27 cellular contexts compared by ENCODE assay signal in the genomic region with DNA sequence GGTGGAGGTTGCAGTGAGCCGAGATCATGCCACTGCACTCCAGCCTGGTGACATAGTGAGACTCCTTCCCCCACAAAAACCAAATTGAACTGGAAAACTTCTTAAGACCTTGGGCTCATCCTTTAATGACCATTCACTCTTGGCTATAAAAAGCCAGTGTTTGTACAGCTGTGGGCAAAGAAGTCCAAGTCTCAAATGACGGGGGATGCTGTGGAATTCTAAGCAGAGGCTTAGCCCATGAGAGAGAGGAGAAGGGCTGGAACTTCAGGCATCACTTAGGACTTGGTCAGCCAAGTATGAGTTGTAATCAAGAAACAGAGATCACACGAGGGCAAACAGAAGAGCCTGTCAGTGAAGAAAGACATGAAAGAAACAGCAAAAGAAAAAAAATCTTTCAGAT.
"Had no signal": no experiment of that assay in that cellular context is flagged by ENCODE, and none has a peak within 500 bp of the region (broad histone marks: within the 10 kb centered on the region; RNA-seq: fewer than 3 reads in every experiment).

No MANE protein-coding gene starts in this region.

- H3K4me3 Mint-ChIP-seq: activated CD4-positive, alpha-beta memory T cell treated with anti-CD3 and anti-CD28 coated beads for 36 hours; activated CD8-positive, alpha-beta memory T cell treated with anti-CD3 and anti-CD28 coated beads, Interleukin-2, amount 10 ng/mL, durations not matched to agents 7 days and 5 days; activated naive CD4-positive, alpha-beta T cell treated with anti-CD3 and anti-CD28 coated beads, Interleukin-2, amount 10 ng/mL, durations not matched to agents 7 days and 5 days; activated naive CD8-positive, alpha-beta T cell treated with anti-CD3 and anti-CD28 coated beads, Interleukin-2, amount 50 U/mL, for 24 hours; central memory CD8-positive, alpha-beta T cell; endodermal cell; mesothelial cell of epicardium; nephron; stimulated activated naive B cell treated with anti-CD40 and anti-IgM and Interleukin-4, amounts not matched to agents 10 μg/mL and 1 μg/mL and 100 μg/mL, for 72 hours; type B pancreatic cell had no signal

- ATAC-seq: activated CD8-positive, alpha-beta memory T cell treated with anti-CD3 and anti-CD28 coated beads, Interleukin-2, amount 10 ng/mL, durations not matched to agents 7 days and 5 days; activated naive CD8-positive, alpha-beta T cell treated with anti-CD3 and anti-CD28 coated beads, Interleukin-2, amount 50 U/mL, for 24 hours; left ventricle myocardium superior; right lobe of liver; stimulated activated naive B cell treated with anti-CD40 and anti-IgM and Interleukin-4, amounts not matched to agents 10 μg/mL and 1 μg/mL and 100 μg/mL, for 72 hours had no signal

- H3K27me3 Mint-ChIP-seq: activated CD8-positive, alpha-beta memory T cell treated with anti-CD3 and anti-CD28 coated beads, Interleukin-2, amount 10 ng/mL, durations not matched to agents 7 days and 5 days had no signal

- H3K27ac ChIP-seq: breast epithelium, esophagus squamous epithelium, right lobe of liver, thoracic aorta, vagina had no signal

- H3K27ac Mint-ChIP-seq: activated CD4-positive, alpha-beta memory T cell treated with anti-CD3 and anti-CD28 coated beads for 36 hours; activated CD8-positive, alpha-beta memory T cell treated with anti-CD3 and anti-CD28 coated beads, Interleukin-2, amount 10 ng/mL, durations not matched to agents 7 days and 5 days; activated naive CD4-positive, alpha-beta T cell treated with anti-CD3 and anti-CD28 coated beads, Interleukin-2, amount 10 ng/mL, durations not matched to agents 7 days and 5 days; activated naive CD8-positive, alpha-beta T cell treated with anti-CD3 and anti-CD28 coated beads, Interleukin-2, amount 50 U/mL, for 24 hours; endodermal cell; mesothelial cell of epicardium; nephron; stimulated activated naive B cell treated with anti-CD40 and anti-IgM and Interleukin-4, amounts not matched to agents 10 μg/mL and 1 μg/mL and 100 μg/mL, for 72 hours; type B pancreatic cell had no signal

- H3K9me3 ChIP-seq: breast epithelium, esophagus squamous epithelium, thoracic aorta, vagina had no signal

- H3K36me3 ChIP-seq: breast epithelium, esophagus squamous epithelium, right lobe of liver, thoracic aorta, vagina had no signal

- H3K4me1 Mint-ChIP-seq: activated CD8-positive, alpha-beta memory T cell treated with anti-CD3 and anti-CD28 coated beads, Interleukin-2, amount 10 ng/mL, durations not matched to agents 7 days and 5 days; activated naive CD4-positive, alpha-beta T cell treated with anti-CD3 and anti-CD28 coated beads, Interleukin-2, amount 10 ng/mL, durations not matched to agents 7 days and 5 days; activated naive CD8-positive, alpha-beta T cell treated with anti-CD3 and anti-CD28 coated beads, Interleukin-2, amount 50 U/mL, for 24 hours; central memory CD8-positive, alpha-beta T cell; endodermal cell; mesothelial cell of epicardium; nephron; stimulated activated naive B cell treated with anti-CD40 and anti-IgM and Interleukin-4, amounts not matched to agents 10 μg/mL and 1 μg/mL and 100 μg/mL, for 72 hours had no signal

- H3K4me1 ChIP-seq: breast epithelium, esophagus squamous epithelium, right lobe of liver, vagina had no signal

- DNase-seq: activated CD4-positive, alpha-beta memory T cell treated with anti-CD3 and anti-CD28 coated beads for 36 hours; activated CD4-positive, alpha-beta T cell treated with anti-CD3 and anti-CD28 coated beads for 4 hours; activated CD4-positive, CD25-positive, alpha-beta regulatory T cell; activated CD8-positive, alpha-beta memory T cell treated with anti-CD3 and anti-CD28 coated beads, Interleukin-2, amount 10 ng/mL, durations not matched to agents 7 days and 5 days; activated effector memory CD4-positive, alpha-beta T cell treated with anti-CD3 and anti-CD28 coated beads, Interleukin-2, amount 50 U/mL, for 16 hours; activated naive CD4-positive, alpha-beta T cell treated with anti-CD3 and anti-CD28 coated beads, Interleukin-2, amount 10 ng/mL, durations not matched to agents 7 days and 5 days; activated naive CD8-positive, alpha-beta T cell treated with anti-CD3 and anti-CD28 coated beads, Interleukin-2, amount 50 U/mL, for 24 hours; activated T-cell treated with anti-CD3 and anti-CD28 coated beads for 4 hours; cortex of kidney; endodermal cell; esophagus squamous epithelium; kidney glomerular epithelial cell; left ventricle myocardium superior; mammary epithelial cell; posterior cingulate gyrus; right lobe of liver; stimulated activated CD4-positive, alpha-beta T cell treated with anti-CD3 and anti-CD28 coated beads, Interleukin-2, amount 100 ng/mL, for 48 hours; stimulated activated CD8-positive, alpha-beta memory T cell treated with anti-CD3 and anti-CD28 coated beads, Interleukin-4, amount 100 ng/mL, for 48 hours; stimulated activated naive B cell treated with anti-CD40 and anti-IgM and Interleukin-4, amounts not matched to agents 10 μg/mL and 1 μg/mL and 100 μg/mL, for 72 hours; T-helper 9 cell had no signal

- H3K27me3 ChIP-seq: breast epithelium, esophagus squamous epithelium, right lobe of liver, vagina had no signal

- H3K4me3 ChIP-seq: breast epithelium, esophagus squamous epithelium, right lobe of liver, thoracic aorta, vagina had no signal

- H3K36me3 Mint-ChIP-seq: activated CD4-positive, alpha-beta memory T cell treated with anti-CD3 and anti-CD28 coated beads for 36 hours; activated CD8-positive, alpha-beta memory T cell treated with anti-CD3 and anti-CD28 coated beads, Interleukin-2, amount 10 ng/mL, durations not matched to agents 7 days and 5 days; activated naive CD4-positive, alpha-beta T cell treated with anti-CD3 and anti-CD28 coated beads, Interleukin-2, amount 10 ng/mL, durations not matched to agents 7 days and 5 days; mesothelial cell of epicardium; stimulated activated naive B cell treated with anti-CD40 and anti-IgM and Interleukin-4, amounts not matched to agents 10 μg/mL and 1 μg/mL and 100 μg/mL, for 72 hours; type B pancreatic cell had no signal

- H3K9me3 Mint-ChIP-seq: activated CD4-positive, alpha-beta memory T cell treated with anti-CD3 and anti-CD28 coated beads for 36 hours; activated naive CD4-positive, alpha-beta T cell treated with anti-CD3 and anti-CD28 coated beads, Interleukin-2, amount 10 ng/mL, durations not matched to agents 7 days and 5 days; endodermal cell; stimulated activated naive B cell treated with anti-CD40 and anti-IgM and Interleukin-4, amounts not matched to agents 10 μg/mL and 1 μg/mL and 100 μg/mL, for 72 hours; type B pancreatic cell had no signal
